In the genomic region with DNA sequence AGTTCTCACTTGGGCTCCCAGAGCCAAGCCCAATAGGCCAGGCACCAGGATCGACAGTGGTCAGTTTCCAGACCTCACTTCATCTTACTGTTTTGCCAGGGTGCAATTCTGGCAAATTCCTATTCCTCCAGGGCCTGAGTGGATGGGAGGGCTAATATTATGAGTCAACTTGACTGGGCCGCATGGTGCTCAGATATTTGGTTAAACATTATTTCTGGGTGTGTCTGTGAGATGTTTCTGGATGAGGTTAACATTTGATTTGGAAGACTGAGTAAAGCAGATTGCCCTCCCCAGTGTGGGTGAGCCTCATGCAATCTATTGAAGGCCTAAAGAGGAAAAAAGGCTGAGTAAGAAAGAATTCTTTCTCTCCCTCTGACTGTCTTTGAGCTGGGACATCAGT, we compare ENCODE assay signal across 26 cellular contexts.
DNase-seq lines count a peak whose midpoint lies in the region; ATAC-seq, FAIRE-seq and TF ChIP-seq lines count a peak whose summit lies in the region.
"Had no signal": no experiment of that assay in that cellular context is flagged by ENCODE, and none has a peak within 500 bp of the region (broad histone marks: within the 10 kb centered on the region; RNA-seq: fewer than 3 reads in every experiment).

No MANE protein-coding gene starts in this region.

- H3K36me3 ChIP-seq in osteoblast (ENCODE audit: insufficient read depth, low read length), result no peaks in the 10 kb centered on the region
- H3K36me3 ChIP-seq: adrenal gland, breast epithelium, gastrocnemius medialis, right lobe of liver, upper lobe of left lung had no signal

- H3K27ac Mint-ChIP-seq in activated CD8-positive, alpha-beta T cell treated with anti-CD3 and anti-CD28 coated beads, Interleukin-2, amount 10 ng/mL, durations not matched to agents 7 days and 5 days, result no peak overlapping the region
- H3K27ac Mint-ChIP-seq in type B pancreatic cell, result no peak overlapping the region
- H3K27ac Mint-ChIP-seq: activated CD4-positive, alpha-beta memory T cell treated with anti-CD3 and anti-CD28 coated beads for 36 hours; CD4-positive, CD25-positive, alpha-beta regulatory T cell; memory B cell had no signal

- no peak for ATAC-seq in activated CD8-positive, alpha-beta T cell treated with anti-CD3 and anti-CD28 coated beads, Interleukin-2, amount 10 ng/mL, durations not matched to agents 7 days and 5 days
- ATAC-seq: gastrocnemius medialis; naive thymus-derived CD8-positive, alpha-beta T cell; SK-N-SH treated with all-trans-retinoic acid at 6 μM for 48 hours had no signal

- H3K27me3 Mint-ChIP-seq in activated CD8-positive, alpha-beta T cell treated with anti-CD3 and anti-CD28 coated beads, Interleukin-2, amount 10 ng/mL, durations not matched to agents 7 days and 5 days (ENCODE audit: low read depth), result peaks cover 6% of the 10 kb centered on the region
- no peaks in the 10 kb centered on the region for H3K27me3 Mint-ChIP-seq in type B pancreatic cell
- H3K27me3 Mint-ChIP-seq: activated CD4-positive, alpha-beta memory T cell treated with anti-CD3 and anti-CD28 coated beads for 36 hours; memory B cell had no signal

- no peak overlapping the region for H3K4me3 ChIP-seq in osteoblast (ENCODE audit: insufficient read depth, low read length)
- H3K4me3 ChIP-seq: adrenal gland, breast epithelium, gastrocnemius medialis, right lobe of liver, upper lobe of left lung had no signal

- no peaks in the 10 kb centered on the region for H3K36me3 Mint-ChIP-seq in activated CD8-positive, alpha-beta T cell treated with anti-CD3 and anti-CD28 coated beads, Interleukin-2, amount 10 ng/mL, durations not matched to agents 7 days and 5 days (ENCODE audit: low read depth)
- no peaks in the 10 kb centered on the region for H3K36me3 Mint-ChIP-seq in type B pancreatic cell
- H3K36me3 Mint-ChIP-seq: activated CD4-positive, alpha-beta memory T cell treated with anti-CD3 and anti-CD28 coated beads for 36 hours; CD4-positive, CD25-positive, alpha-beta regulatory T cell; naive thymus-derived CD8-positive, alpha-beta T cell had no signal

- H2AFZ ChIP-seq in osteoblast (ENCODE audit: low read length), result peak overlapping the region; percentile 29
- H2AFZ ChIP-seq: parathyroid adenoma had no signal

- no peak overlapping the region for H3K4me2 ChIP-seq in osteoblast (ENCODE audit: insufficient read depth, low read length)

- DNase-seq in Caki2 (ENCODE audit: low read depth), result peak; percentile 86
- DNase-seq in RCC 7860 (ENCODE audit: low spot score), result peak; percentile 80
- DNase-seq in glomerular visceral epithelial cell (ENCODE audit: extremely low spot score), result peak; percentile 74
- DNase-seq in osteoblast (ENCODE audit: insufficient read length, low spot score, missing footprints), result no peak
- DNase-seq in NCI-H748 treated with DMSO at 0.1 percent for 48 hours (lab: John Stamatoyannopoulos, UW), result no peak
- DNase-seq in posterior cingulate gyrus, result no peak
- no peak for DNase-seq in activated CD8-positive, alpha-beta T cell treated with anti-CD3 and anti-CD28 coated beads, Interleukin-2, amount 10 ng/mL, durations not matched to agents 7 days and 5 days
- no peak for DNase-seq in type B pancreatic cell (ENCODE audit: extremely low spot score, unreplicated experiment)
- DNase-seq: activated CD4-positive, alpha-beta memory T cell treated with anti-CD3 and anti-CD28 coated beads for 36 hours; activated CD4-positive, CD25-positive, alpha-beta regulatory T cell; adrenal gland; CD4-positive, CD25-positive, alpha-beta regulatory T cell; DMS 273 treated with DMSO at 0.1 percent for 48 hours; gastrocnemius medialis; islet precursor cell; naive thymus-derived CD8-positive, alpha-beta T cell; NCI-H1694; NCI-H2171 treated with DMSO at 0.1 percent for 48 hours; NCI-H526 treated with DMSO at 0.1 percent for 48 hours; right lobe of liver; T1000; upper lobe of left lung had no signal

- no peaks in the 10 kb centered on the region for H3K79me2 ChIP-seq in osteoblast (ENCODE audit: insufficient read depth, low read length)
- H3K79me2 ChIP-seq: parathyroid adenoma had no signal

- H3K4me3 Mint-ChIP-seq in activated CD8-positive, alpha-beta T cell treated with anti-CD3 and anti-CD28 coated beads, Interleukin-2, amount 10 ng/mL, durations not matched to agents 7 days and 5 days, result no peak overlapping the region
- no peak overlapping the region for H3K4me3 Mint-ChIP-seq in type B pancreatic cell
- H3K4me3 Mint-ChIP-seq: activated CD4-positive, alpha-beta memory T cell treated with anti-CD3 and anti-CD28 coated beads for 36 hours; CD4-positive, CD25-positive, alpha-beta regulatory T cell; memory B cell; naive thymus-derived CD8-positive, alpha-beta T cell had no signal

- H3K27ac ChIP-seq in osteoblast (ENCODE audit: low read depth, low read length), result no peak overlapping the region
- H3K27ac ChIP-seq: adrenal gland, breast epithelium, gastrocnemius medialis, parathyroid adenoma, right lobe of liver, upper lobe of left lung had no signal

- FAIRE-seq in RCC 7860 (lab: Jason Lieb, UNC), result peak; percentile 96

- H3K4me1 ChIP-seq in osteoblast (ENCODE audit: insufficient read depth, low read length), result no peaks in the 10 kb centered on the region
- H3K4me1 ChIP-seq: adrenal gland, breast epithelium, gastrocnemius medialis, parathyroid adenoma, right lobe of liver, upper lobe of left lung had no signal

- no peaks in the 10 kb centered on the region for H4K20me1 ChIP-seq in osteoblast (ENCODE audit: insufficient read depth, low read length)

- peaks cover 7% of the 10 kb centered on the region for H3K27me3 ChIP-seq in osteoblast (ENCODE audit: insufficient read depth, low read length)
- H3K27me3 ChIP-seq: adrenal gland, breast epithelium, gastrocnemius medialis, right lobe of liver, upper lobe of left lung had no signal

- no peaks in the 10 kb centered on the region for H3K4me1 Mint-ChIP-seq in activated CD8-positive, alpha-beta T cell treated with anti-CD3 and anti-CD28 coated beads, Interleukin-2, amount 10 ng/mL, durations not matched to agents 7 days and 5 days (ENCODE audit: low read depth)
- H3K4me1 Mint-ChIP-seq in type B pancreatic cell (ENCODE audit: unreplicated experiment), result peaks cover 4% of the 10 kb centered on the region
- H3K4me1 Mint-ChIP-seq: CD4-positive, CD25-positive, alpha-beta regulatory T cell had no signal

- H3K9me3 Mint-ChIP-seq in activated CD8-positive, alpha-beta T cell treated with anti-CD3 and anti-CD28 coated beads, Interleukin-2, amount 10 ng/mL, durations not matched to agents 7 days and 5 days (ENCODE audit: insufficient read depth), result no peaks in the 10 kb centered on the region
- no peaks in the 10 kb centered on the region for H3K9me3 Mint-ChIP-seq in type B pancreatic cell
- H3K9me3 Mint-ChIP-seq: activated CD4-positive, alpha-beta memory T cell treated with anti-CD3 and anti-CD28 coated beads for 36 hours; CD4-positive, CD25-positive, alpha-beta regulatory T cell had no signal

- in situ Hi-C loops in Caki2 (cut with HindIII; ENCODE audit: low pct_unique_long_range_greater_than_20kb, low sequenced_read_pairs), result no loop called here

- POLR2A ChIA-PET in activated CD8-positive, alpha-beta T cell treated with anti-CD3 and anti-CD28 coated beads, Interleukin-2, amount 10 ng/mL, durations not matched to agents 7 days and 5 days (lab: Charles Lee), result no interaction called here

- no peaks in the 10 kb centered on the region for H3K9me3 ChIP-seq in osteoblast (ENCODE audit: low read depth, low read length)
- H3K9me3 ChIP-seq: adrenal gland, gastrocnemius medialis, right lobe of liver, upper lobe of left lung had no signal

- TF ChIP-seq CTCF in osteoblast (IDR thresholded peaks at IDR 0.05; ENCODE audit: extremely low read depth, low read depth, low read length), result no peak
- TF ChIP-seq CTCF in type B pancreatic cell (conservative IDR thresholded peaks at IDR 0.05), result no peak

- intact Hi-C loops in posterior cingulate gyrus (cut with DNase I), result no loop called here

- CTCF ChIA-PET in activated CD8-positive, alpha-beta T cell treated with anti-CD3 and anti-CD28 coated beads, Interleukin-2, amount 10 ng/mL, durations not matched to agents 7 days and 5 days (lab: Charles Lee), result interaction anchor here (0.6 to 1.3 kb wide), 3 partner anchors 14 to 198 kb away, joined by 3 read pairs; no protein-coding TSS in a partner anchor

Comparison
In these comparisons a context has a peak if more than half of its experiments do, and no peak if none do; other contexts are left out.
1. DNase-seq: peak in Caki2 (single experiment), RCC 7860 (single experiment) and glomerular visceral epithelial cell (single experiment); none in osteoblast (single experiment), NCI-H748 treated with DMSO at 0.1 percent for 48 hours (single experiment), posterior cingulate gyrus (0 of 10), activated CD8-positive, alpha-beta T cell treated with anti-CD3 and anti-CD28 coated beads, Interleukin-2, amount 10 ng/mL, durations not matched to agents 7 days and 5 days (single experiment) and type B pancreatic cell (single experiment).